In the genomic region with DNA sequence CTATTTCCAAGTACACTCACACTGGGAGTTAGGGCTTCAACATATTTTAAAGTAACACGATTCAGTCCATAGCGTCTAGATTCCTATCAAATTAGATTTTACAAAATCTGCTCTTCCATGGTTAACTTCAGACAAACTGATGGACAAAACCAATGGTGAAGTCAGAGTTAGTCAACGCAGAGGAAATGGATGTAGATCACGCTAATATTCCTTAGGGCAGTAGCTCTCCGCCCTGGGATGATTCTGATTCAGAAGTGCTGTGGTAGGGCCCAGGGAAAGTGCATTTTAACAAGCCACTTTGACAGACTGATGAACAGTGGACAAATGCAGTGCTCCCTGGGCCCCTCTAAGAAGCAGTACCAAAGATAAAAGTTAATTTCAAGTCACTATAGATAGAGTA, we compare ENCODE assay signal across 25 cellular contexts.
"Had no signal": no experiment of that assay in that cellular context is flagged by ENCODE, and none has a peak within 500 bp of the region (broad histone marks: within the 10 kb centered on the region; RNA-seq: fewer than 3 reads in every experiment).

No MANE protein-coding gene starts in this region.

- H3K9me3 ChIP-seq: gastrocnemius medialis, testis, vagina had no signal

- DNase-seq: activated CD4-positive, alpha-beta T cell treated with anti-CD3 and anti-CD28 coated beads, Interleukin-2, amount 10 ng/mL, durations not matched to agents 7 days and 5 days; activated CD4-positive, CD25-positive, alpha-beta regulatory T cell treated with anti-CD3 and anti-CD28 coated beads, Interleukin-2, amount 50 U/mL, for 72 hours; activated CD8-positive, alpha-beta T cell treated with anti-CD3 and anti-CD28 coated beads, Interleukin-2, amount 10 ng/mL, durations not matched to agents 7 days and 5 days; activated gamma-delta T cell; activated naive CD4-positive, alpha-beta T cell treated with anti-CD3 and anti-CD28 coated beads, Interleukin-2, amount 50 U/mL, for 16 hours; activated naive CD8-positive, alpha-beta T cell treated with anti-CD3 and anti-CD28 coated beads, Interleukin-2, amount 50 U/mL, for 24 hours; central memory CD4-positive, alpha-beta T cell; dermis blood vessel endothelial cell; effector CD8-positive, alpha-beta T cell; gastrocnemius medialis; hypothalamus; left ventricle myocardium superior; mammary epithelial cell; naive thymus-derived CD8-positive, alpha-beta T cell; retina; stimulated activated CD4-positive, alpha-beta T cell treated with anti-CD3 and anti-CD28 coated beads, Interleukin-4, amount 100 ng/mL, for 1 hour; stimulated activated naive CD4-positive, alpha-beta T cell; testis had no signal

- H3K36me3 ChIP-seq: gastrocnemius medialis, neural progenitor cell, vagina, WERI-Rb-1 had no signal

- H3K27me3 ChIP-seq: gastrocnemius medialis, neural progenitor cell, testis, vagina had no signal

- H3K27ac Mint-ChIP-seq: activated CD4-positive, alpha-beta T cell treated with anti-CD3 and anti-CD28 coated beads, Interleukin-2, amount 10 ng/mL, durations not matched to agents 7 days and 5 days; activated CD8-positive, alpha-beta T cell treated with anti-CD3 and anti-CD28 coated beads, Interleukin-2, amount 10 ng/mL, durations not matched to agents 7 days and 5 days; activated naive CD8-positive, alpha-beta T cell treated with anti-CD3 and anti-CD28 coated beads, Interleukin-2, amount 50 U/mL, for 24 hours; activated T-helper 1 cell treated with anti-CD3 and anti-CD28 coated beads, Interleukin-12 subunit alpha, Interleukin-12 subunit beta, Interleukin-2, Interleukin-4 antibody, amounts not matched to agents 30 ng/mL and 10 ng/mL and 1 ng/mL, durations not matched to agents 14 hours and 24 hours and 36 hours; brain; mesothelial cell of epicardium; neural progenitor cell; type B pancreatic cell had no signal

- H3K4me3 ChIP-seq: gastrocnemius medialis, neural progenitor cell, testis, vagina had no signal

- H3K9me3 Mint-ChIP-seq: activated CD4-positive, alpha-beta T cell treated with anti-CD3 and anti-CD28 coated beads, Interleukin-2, amount 10 ng/mL, durations not matched to agents 7 days and 5 days; activated naive CD8-positive, alpha-beta T cell treated with anti-CD3 and anti-CD28 coated beads, Interleukin-2, amount 50 U/mL, for 24 hours; activated T-helper 1 cell treated with anti-CD3 and anti-CD28 coated beads, Interleukin-12 subunit alpha, Interleukin-12 subunit beta, Interleukin-2, Interleukin-4 antibody, amounts not matched to agents 30 ng/mL and 10 ng/mL and 1 ng/mL, durations not matched to agents 14 hours and 24 hours and 36 hours; mesothelial cell of epicardium; naive thymus-derived CD8-positive, alpha-beta T cell; neural progenitor cell; type B pancreatic cell had no signal

- H3K4me2 ChIP-seq: neural progenitor cell had no signal

- H3K9ac ChIP-seq: neural progenitor cell had no signal

- H3K27ac ChIP-seq: gastrocnemius medialis, neural progenitor cell, testis, vagina, WERI-Rb-1 had no signal

- H3K4me3 Mint-ChIP-seq: activated CD4-positive, alpha-beta T cell treated with anti-CD3 and anti-CD28 coated beads, Interleukin-2, amount 10 ng/mL, durations not matched to agents 7 days and 5 days; activated CD8-positive, alpha-beta T cell treated with anti-CD3 and anti-CD28 coated beads, Interleukin-2, amount 10 ng/mL, durations not matched to agents 7 days and 5 days; activated naive CD8-positive, alpha-beta T cell treated with anti-CD3 and anti-CD28 coated beads, Interleukin-2, amount 50 U/mL, for 24 hours; activated T-helper 1 cell treated with anti-CD3 and anti-CD28 coated beads, Interleukin-12 subunit alpha, Interleukin-12 subunit beta, Interleukin-2, Interleukin-4 antibody, amounts not matched to agents 30 ng/mL and 10 ng/mL and 1 ng/mL, durations not matched to agents 14 hours and 24 hours and 36 hours; brain; mesothelial cell of epicardium; naive thymus-derived CD8-positive, alpha-beta T cell; neural progenitor cell; type B pancreatic cell had no signal

- H3K4me1 ChIP-seq: neural progenitor cell, testis, vagina had no signal

- H3K4me1 Mint-ChIP-seq: activated CD4-positive, alpha-beta T cell treated with anti-CD3 and anti-CD28 coated beads, Interleukin-2, amount 10 ng/mL, durations not matched to agents 7 days and 5 days; activated naive CD8-positive, alpha-beta T cell treated with anti-CD3 and anti-CD28 coated beads, Interleukin-2, amount 50 U/mL, for 24 hours; brain had no signal

- H3K36me3 Mint-ChIP-seq: brain, mesothelial cell of epicardium, neural progenitor cell, type B pancreatic cell had no signal

- ATAC-seq: activated CD8-positive, alpha-beta T cell treated with anti-CD3 and anti-CD28 coated beads, Interleukin-2, amount 10 ng/mL, durations not matched to agents 7 days and 5 days; activated naive CD8-positive, alpha-beta T cell treated with anti-CD3 and anti-CD28 coated beads, Interleukin-2, amount 50 U/mL, for 24 hours; gastrocnemius medialis; left ventricle myocardium superior; naive thymus-derived CD8-positive, alpha-beta T cell had no signal

- H3K27me3 Mint-ChIP-seq: activated naive CD8-positive, alpha-beta T cell treated with anti-CD3 and anti-CD28 coated beads, Interleukin-2, amount 50 U/mL, for 24 hours; brain; naive thymus-derived CD8-positive, alpha-beta T cell had no signal

- H2AFZ ChIP-seq: neural progenitor cell had no signal
